In the genomic region with DNA sequence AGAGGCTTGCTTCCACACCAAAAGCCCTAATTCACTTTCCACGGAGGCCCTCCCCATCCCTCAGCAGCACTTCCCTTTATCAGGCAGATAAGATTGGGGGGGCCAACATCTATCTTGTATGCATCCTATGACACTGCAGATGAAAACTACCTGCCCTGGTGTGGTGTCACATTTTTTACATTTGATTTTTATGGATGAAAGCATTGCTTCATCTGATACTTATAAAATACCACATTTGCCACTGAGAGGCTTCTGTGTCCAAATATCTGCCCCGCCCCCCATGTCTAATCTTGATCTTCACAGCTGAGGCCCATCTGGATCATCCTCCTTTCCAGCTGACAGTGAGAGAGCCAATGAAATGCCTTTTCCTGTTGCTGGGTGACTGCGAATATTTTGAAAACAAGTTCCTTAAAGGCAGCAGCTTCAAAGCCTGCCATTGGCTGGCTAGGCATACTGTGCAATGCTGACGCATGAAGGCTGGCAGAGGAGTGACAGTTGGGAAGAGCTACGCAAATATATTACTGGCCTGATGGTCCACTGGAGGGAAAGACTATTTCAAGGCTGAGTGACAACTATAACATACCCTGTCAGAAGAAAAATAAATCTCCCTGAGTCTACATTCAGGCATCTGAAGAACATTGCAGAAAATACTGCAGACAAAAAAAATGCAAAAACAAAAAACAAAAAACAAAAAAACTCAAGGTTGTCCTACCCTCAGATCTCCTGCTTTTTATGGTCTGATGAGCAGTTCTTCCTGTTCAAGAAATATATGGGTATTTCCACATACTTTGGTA, we compare ENCODE assay signal across 9 cellular contexts.
DNase-seq lines count a peak whose midpoint lies in the region; ATAC-seq and TF ChIP-seq lines count a peak whose summit lies in the region.
"Had no signal": no experiment of that assay in that cellular context is flagged by ENCODE, and none has a peak within 500 bp of the region (broad histone marks: within the 10 kb centered on the region; RNA-seq: fewer than 3 reads in every experiment).

No MANE protein-coding gene starts in this region.

- DNase-seq in natural killer cell, result no peak
- no peak for DNase-seq in natural killer cell treated with Interleukin-12 subunit alpha and Interleukin-12 subunit beta and Interleukin-15 and Interleukin-18, amount 100 ng/mL, for 72 hours (ENCODE audit: low spot score)
- peak; percentile 12 for DNase-seq in RKO (ENCODE audit: low spot score)
- DNase-seq in epithelial cell of prostate (ENCODE audit: low read depth, low spot score), result peak; percentile 20
- no peak for DNase-seq in DMS114 treated with DMSO at 0.1 percent for 48 hours (lab: John Stamatoyannopoulos, UW; ENCODE audit: unreplicated experiment)
- DNase-seq in activated T-cell treated with anti-CD3 and anti-CD28 coated beads, Interleukin-2, amount 50 U/mL, for 24 hours, result no peak
- DNase-seq: activated T-cell treated with anti-CD3 and anti-CD28 coated beads, Interleukin-2, amount 50 U/mL, for 4 hours had no signal

- H3K4me3 ChIP-seq in mucosa of rectum (ENCODE audit: low read length in 2 of 2), result no peak overlapping the region

- H3K36me3 ChIP-seq in mucosa of rectum (ENCODE audit: control insufficient read depth in 2 of 2, insufficient read depth in 2 of 2, low read length in 2 of 2), result no peaks in the 10 kb centered on the region

- TF ChIP-seq CTCF in natural killer cell (IDR thresholded peaks at IDR 0.05), result no peak

- H3K9ac ChIP-seq in mucosa of rectum (ENCODE audit: low read depth in 1 of 2, low read length in 2 of 2), result no peak overlapping the region

- peaks cover 22 to 33% of the 10 kb centered on the region in 2 donors for H3K27me3 Mint-ChIP-seq in natural killer cell (ENCODE audit: low read depth in 2 of 2)
- H3K27me3 Mint-ChIP-seq in natural killer cell treated with Interleukin-12 subunit alpha and Interleukin-12 subunit beta and Interleukin-15 and Interleukin-18, amount 100 ng/mL, for 72 hours, result peaks cover 0 to 8% of the 10 kb centered on the region in 2 donors
- H3K27me3 Mint-ChIP-seq in activated T-cell treated with anti-CD3 and anti-CD28 coated beads, Interleukin-2, amount 50 U/mL, for 24 hours, result peaks cover 16% of the 10 kb centered on the region

- no peaks in the 10 kb centered on the region for H3K36me3 Mint-ChIP-seq in natural killer cell
- H3K36me3 Mint-ChIP-seq in natural killer cell treated with Interleukin-12 subunit alpha and Interleukin-12 subunit beta and Interleukin-15 and Interleukin-18, amount 100 ng/mL, for 72 hours, result no peaks in the 10 kb centered on the region
- no peaks in the 10 kb centered on the region for H3K36me3 Mint-ChIP-seq in activated T-cell treated with anti-CD3 and anti-CD28 coated beads, Interleukin-2, amount 50 U/mL, for 24 hours (ENCODE audit: low read depth)

- no peaks in the 10 kb centered on the region for H3K9me3 Mint-ChIP-seq in natural killer cell
- no peaks in the 10 kb centered on the region for H3K9me3 Mint-ChIP-seq in natural killer cell treated with Interleukin-12 subunit alpha and Interleukin-12 subunit beta and Interleukin-15 and Interleukin-18, amount 100 ng/mL, for 72 hours
- no peaks in the 10 kb centered on the region for H3K9me3 Mint-ChIP-seq in activated T-cell treated with anti-CD3 and anti-CD28 coated beads, Interleukin-2, amount 50 U/mL, for 24 hours
- H3K9me3 Mint-ChIP-seq: activated T-cell treated with anti-CD3 and anti-CD28 coated beads, Interleukin-2, amount 50 U/mL, for 4 hours had no signal

- H3K27ac ChIP-seq in epithelial cell of prostate (no peak overlapping the region), mucosa of rectum (ENCODE audit: low read depth in 2 of 2, low read length in 2 of 2) (peak overlapping the region; percentile 17 to 46)

- intact Hi-C loops in natural killer cell (cut with micrococcal nuclease), result no loop called here

- ATAC-seq in natural killer cell (peak; percentile 26 to 57 (median 54)), GM18909 (IDR thresholded peaks at IDR 0.05; ENCODE audit: poor library complexity, unreplicated experiment) (no peak)
- ATAC-seq in natural killer cell treated with Interleukin-12 subunit alpha and Interleukin-12 subunit beta and Interleukin-15 and Interleukin-18, amount 100 ng/mL, for 72 hours, result no peak

- no peak overlapping the region for H3K4me3 Mint-ChIP-seq in natural killer cell
- no peak overlapping the region for H3K4me3 Mint-ChIP-seq in natural killer cell treated with Interleukin-12 subunit alpha and Interleukin-12 subunit beta and Interleukin-15 and Interleukin-18, amount 100 ng/mL, for 72 hours
- no peak overlapping the region for H3K4me3 Mint-ChIP-seq in activated T-cell treated with anti-CD3 and anti-CD28 coated beads, Interleukin-2, amount 50 U/mL, for 24 hours
- H3K4me3 Mint-ChIP-seq: activated T-cell treated with anti-CD3 and anti-CD28 coated beads, Interleukin-2, amount 50 U/mL, for 4 hours had no signal

- peak overlapping the region in 1 of 2 donors; percentile 7 for H3K27ac Mint-ChIP-seq in natural killer cell
- H3K27ac Mint-ChIP-seq in natural killer cell treated with Interleukin-12 subunit alpha and Interleukin-12 subunit beta and Interleukin-15 and Interleukin-18, amount 100 ng/mL, for 72 hours, result no peak overlapping the region
- no peak overlapping the region for H3K27ac Mint-ChIP-seq in activated T-cell treated with anti-CD3 and anti-CD28 coated beads, Interleukin-2, amount 50 U/mL, for 24 hours

- H3K27me3 ChIP-seq in mucosa of rectum (ENCODE audit: control insufficient read depth in 2 of 2, insufficient read depth in 2 of 2, low read length in 2 of 2), result no peaks in the 10 kb centered on the region

- H3K9me3 ChIP-seq in mucosa of rectum (ENCODE audit: control insufficient read depth in 2 of 2, low read length in 2 of 2), result no peaks in the 10 kb centered on the region

- no peaks in the 10 kb centered on the region for H3K4me1 Mint-ChIP-seq in natural killer cell
- no peaks in the 10 kb centered on the region for H3K4me1 Mint-ChIP-seq in natural killer cell treated with Interleukin-12 subunit alpha and Interleukin-12 subunit beta and Interleukin-15 and Interleukin-18, amount 100 ng/mL, for 72 hours (ENCODE audit: low read depth in 2 of 2)
- no peaks in the 10 kb centered on the region for H3K4me1 Mint-ChIP-seq in activated T-cell treated with anti-CD3 and anti-CD28 coated beads, Interleukin-2, amount 50 U/mL, for 24 hours (ENCODE audit: low read depth)

- no peaks in the 10 kb centered on the region for H3K4me1 ChIP-seq in mucosa of rectum (ENCODE audit: control insufficient read depth in 2 of 2, insufficient read depth in 2 of 2, low read length in 2 of 2)

Comparison
In these comparisons a context has a peak if more than half of its experiments do, and no peak if none do; other contexts are left out.
1. ATAC-seq: peak in natural killer cell (3 of 3); none in natural killer cell treated with Interleukin-12 subunit alpha and Interleukin-12 subunit beta and Interleukin-15 and Interleukin-18, amount 100 ng/mL, for 72 hours (0 of 2) and GM18909 (single experiment).
2. DNase-seq: peak in RKO (single experiment) and epithelial cell of prostate (single experiment); none in natural killer cell (single experiment), natural killer cell treated with Interleukin-12 subunit alpha and Interleukin-12 subunit beta and Interleukin-15 and Interleukin-18, amount 100 ng/mL, for 72 hours (single experiment), DMS114 treated with DMSO at 0.1 percent for 48 hours (single experiment) and activated T-cell treated with anti-CD3 and anti-CD28 coated beads, Interleukin-2, amount 50 U/mL, for 24 hours (single experiment).